Comparison of ENCODE assay signal across 24 cellular contexts in genomic region chr14:104871656-104872468, GRCh38. TPM values are rescaled to one million over a fixed set of nuclear protein-coding genes. Genes with fewer than 3 reads are reported as not detected.
DNase-seq lines count a peak whose midpoint lies in the region; ATAC-seq, FAIRE-seq and TF ChIP-seq lines count a peak whose summit lies in the region.
"Had no signal": no experiment of that assay in that cellular context is flagged by ENCODE, and none has a peak within 500 bp of the region (broad histone marks: within the 10 kb centered on the region; RNA-seq: fewer than 3 reads in every experiment).

No MANE protein-coding gene starts in this region.

- H4K8ac ChIP-seq in H9 (replicated peaks; ENCODE audit: insufficient read length, low read depth, low read length), result no peak overlapping the region
- H4K8ac ChIP-seq in H1 (ENCODE audit: extremely low read depth, insufficient read depth, low read length), result 0 out of 2 replicates have a peak overlapping the region, but pooled peaks have one; percentile 5

- TF ChIP-seq CTCF in H9 (conservative IDR thresholded peaks at IDR 0.05) (no peak), H1 (IDR thresholded peaks at IDR 0.05; ENCODE audit: control extremely low read depth in 1 of 3, insufficient read depth in 1 of 3, low read depth in 1 of 3, low read length in 3 of 3) (no peak), osteoblast (IDR thresholded peaks at IDR 0.05; ENCODE audit: extremely low read depth, low read depth, low read length) (no peak)

- peaks cover 9% of the 10 kb centered on the region for H3K4me1 Mint-ChIP-seq in activated naive CD4-positive, alpha-beta T cell treated with anti-CD3 and anti-CD28 coated beads, Interleukin-2, amount 10 ng/mL, durations not matched to agents 7 days and 5 days
- H3K4me1 Mint-ChIP-seq in activated naive CD4-positive, alpha-beta T cell treated with anti-CD3 and anti-CD28 coated beads for 36 hours (ENCODE audit: low read depth), result peaks cover 4% of the 10 kb centered on the region
- peaks cover 10 to 30% of the 10 kb centered on the region in 2 experiments for H3K4me1 Mint-ChIP-seq in H9

- no peak overlapping the region for H2BK20ac ChIP-seq in H9 (ENCODE audit: low read depth, low read length, poor library complexity, severe bottlenecking)
- no peak overlapping the region for H2BK20ac ChIP-seq in H1 (ENCODE audit: low read length)

- no peak overlapping the region for H3K27ac Mint-ChIP-seq in activated naive CD4-positive, alpha-beta T cell treated with anti-CD3 and anti-CD28 coated beads, Interleukin-2, amount 10 ng/mL, durations not matched to agents 7 days and 5 days
- H3K27ac Mint-ChIP-seq in activated naive CD4-positive, alpha-beta T cell treated with anti-CD3 and anti-CD28 coated beads for 36 hours, result no peak overlapping the region
- peak overlapping the region in 1 of 3 experiments; percentile 13; a peak in 2 of 7 replicates for H3K27ac Mint-ChIP-seq in H9
- H3K27ac Mint-ChIP-seq: activated CD8-positive, alpha-beta T cell treated with anti-CD3 and anti-CD28 coated beads for 36 hours; activated naive CD4-positive, alpha-beta T cell treated with anti-CD3 and anti-CD28 coated beads, Interleukin-2, amount 50 U/mL, for 24 hours; activated T-cell treated with anti-CD3 and anti-CD28 coated beads, Interleukin-2, amount 50 U/mL, for 24 hours had no signal

- no peak overlapping the region for H3K9ac ChIP-seq in H9 (ENCODE audit: extremely low read depth, insufficient read length, low read length)
- H3K9ac ChIP-seq in H1 (replicated peaks in 1 of 4; ENCODE audit: extremely low read depth in 1 of 4, low read depth in 3 of 4, low read length in 3 of 4), result 0 out of 7 replicates have a peak overlapping the region, but pooled peaks of 1 of the 4 experiments have one; percentile 9

- no peaks in the 10 kb centered on the region for H3K9me3 ChIP-seq in H9 (ENCODE audit: control insufficient read depth, low read depth, low read length)
- H3K9me3 ChIP-seq in H1 (ENCODE audit: insufficient read depth in 2 of 2, low read depth in 1 of 2, low read length in 1 of 2), result no peaks in the 10 kb centered on the region
- no peaks in the 10 kb centered on the region for H3K9me3 ChIP-seq in osteoblast (ENCODE audit: low read depth, low read length)
- H3K9me3 ChIP-seq: Caco-2, colonic mucosa, mucosa of descending colon had no signal

- H3K27me3 ChIP-seq in H9 (ENCODE audit: insufficient read depth, low read length), result no peaks in the 10 kb centered on the region
- H3K27me3 ChIP-seq in H1 (replicated peaks in 1 of 4; ENCODE audit: control insufficient read depth in 3 of 4, extremely low read depth in 1 of 4, insufficient read depth in 3 of 4, low read length in 3 of 4), result no peaks in the 10 kb centered on the region
- H3K27me3 ChIP-seq in osteoblast (ENCODE audit: insufficient read depth, low read length), result no peaks in the 10 kb centered on the region
- H3K27me3 ChIP-seq: colonic mucosa had no signal

- TF ChIP-seq RAD21 in H1 (IDR thresholded peaks at IDR 0.05 in 1 of 2, conservative IDR thresholded peaks at IDR 0.05 in 1 of 2; ENCODE audit: low read depth in 2 of 2, low read length in 2 of 2), result no peak

- DNase-seq in activated naive CD4-positive, alpha-beta T cell treated with anti-CD3 and anti-CD28 coated beads, Interleukin-2, amount 10 ng/mL, durations not matched to agents 7 days and 5 days, result peak; percentile 18
- DNase-seq in activated naive CD4-positive, alpha-beta T cell treated with anti-CD3 and anti-CD28 coated beads for 36 hours, result no peak
- DNase-seq in H9 (no peak), H1 (ENCODE audit: low read depth in 1 of 2, low spot score in 2 of 2) (peak in 1 of 2 experiments; percentile 41), osteoblast (ENCODE audit: insufficient read length, low spot score, missing footprints) (peak; percentile 71), NCI-H2081 (lab: John Stamatoyannopoulos, UW) (no peak)
- DNase-seq: activated CD8-positive, alpha-beta T cell treated with anti-CD3 and anti-CD28 coated beads for 36 hours; activated T-cell treated with anti-CD3 and anti-CD28 coated beads, Interleukin-2, amount 50 U/mL, for 24 hours; Caco-2; colonic mucosa; NCI-H1105 treated with DMSO at 0.1 percent for 48 hours; NCI-H510A; NK-92 treated with Interleukin-12 subunit alpha and Interleukin-12 subunit beta, amount 100 ng/mL, for 24 hours had no signal

- H3K18ac ChIP-seq in H9 (ENCODE audit: insufficient read length, low read depth, low read length) (peak overlapping the region; percentile 13), H1 (ENCODE audit: extremely low read depth, low read length) (no peak overlapping the region)

- H3K9me3 Mint-ChIP-seq in activated naive CD4-positive, alpha-beta T cell treated with anti-CD3 and anti-CD28 coated beads, Interleukin-2, amount 10 ng/mL, durations not matched to agents 7 days and 5 days, result no peaks in the 10 kb centered on the region
- no peaks in the 10 kb centered on the region for H3K9me3 Mint-ChIP-seq in activated naive CD4-positive, alpha-beta T cell treated with anti-CD3 and anti-CD28 coated beads for 36 hours
- no peaks in the 10 kb centered on the region; a peak in 2 of 5 replicates for H3K9me3 Mint-ChIP-seq in H9
- H3K9me3 Mint-ChIP-seq: activated CD8-positive, alpha-beta T cell treated with anti-CD3 and anti-CD28 coated beads for 36 hours; activated naive CD4-positive, alpha-beta T cell treated with anti-CD3 and anti-CD28 coated beads, Interleukin-2, amount 50 U/mL, for 24 hours; activated T-cell treated with anti-CD3 and anti-CD28 coated beads, Interleukin-2, amount 50 U/mL, for 24 hours had no signal

- H3K4me2 ChIP-seq in H9 (ENCODE audit: insufficient read depth, insufficient read length, low read length) (no peak overlapping the region), H1 (ENCODE audit: insufficient read depth in 1 of 2, low read depth in 2 of 2, low read length in 2 of 2) (peak overlapping the region; percentile 31 to 56; a peak in 1 of 4 replicates), osteoblast (ENCODE audit: insufficient read depth, low read length) (no peak overlapping the region)

- H3K79me2 ChIP-seq in H9 (ENCODE audit: insufficient read depth, low read length) (peaks cover 5% of the 10 kb centered on the region; the same call in 1 of the 2 replicates), H1 (ENCODE audit: control insufficient read depth in 1 of 2, insufficient read depth in 2 of 2, low read length in 2 of 2) (peaks cover 3 to 28% of the 10 kb centered on the region in 2 experiments; a peak in 3 of 4 replicates), osteoblast (ENCODE audit: insufficient read depth, low read length) (peaks cover 92% of the 10 kb centered on the region)

- WGBS in H9 (ENCODE audit: extremely low coverage, insufficient read length, low lambda C conversion rate), result no CpG with 5 or more reads among the region's 47 CpGs
- 87% methylated on average over 42 of the region's 47 CpGs; no CpG with 5 or more reads in 1 of the 2 experiments for WGBS in H1 (ENCODE audit: extremely low coverage in 1 of 2, insufficient coverage in 1 of 2, insufficient read length in 1 of 2, insufficient replicate concordance in 2 of 2, low coverage in 1 of 2, low lambda C conversion rate in 2 of 2, missing lambda C conversion rate in 1 of 2), 2 experiments

- H3K56ac ChIP-seq in H9 (ENCODE audit: insufficient read length, low read depth, low read length) (no peak overlapping the region), H1 (replicated peaks; ENCODE audit: insufficient read length, low read depth, low read length) (no peak overlapping the region)

- TF ChIP-seq POLR2A in H1 (IDR thresholded peaks at IDR 0.05; ENCODE audit: control extremely low read depth in 1 of 2, low read depth in 2 of 2, low read length in 2 of 2), result no peak

- H3K23me2 ChIP-seq in H9 (ENCODE audit: insufficient read length, low read depth, low read length, poor library complexity, severe bottlenecking), result peaks cover 4% of the 10 kb centered on the region
- H3K23me2 ChIP-seq in H1 (ENCODE audit: low read depth, low read length), result peaks cover 6% of the 10 kb centered on the region; the same call in 1 of the 2 replicates

- peaks cover 19% of the 10 kb centered on the region for H3K27me3 Mint-ChIP-seq in activated naive CD4-positive, alpha-beta T cell treated with anti-CD3 and anti-CD28 coated beads, Interleukin-2, amount 10 ng/mL, durations not matched to agents 7 days and 5 days
- peaks cover 8% of the 10 kb centered on the region for H3K27me3 Mint-ChIP-seq in activated naive CD4-positive, alpha-beta T cell treated with anti-CD3 and anti-CD28 coated beads for 36 hours (ENCODE audit: low read depth)
- H3K27me3 Mint-ChIP-seq in H9 (ENCODE audit: low read depth), result no peaks in the 10 kb centered on the region
- H3K27me3 Mint-ChIP-seq: activated naive CD4-positive, alpha-beta T cell treated with anti-CD3 and anti-CD28 coated beads, Interleukin-2, amount 50 U/mL, for 24 hours had no signal

- no peak overlapping the region for H3T11ph ChIP-seq in H9 (ENCODE audit: low read length)

- no peak overlapping the region for H2BK12ac ChIP-seq in H9 (ENCODE audit: insufficient read length, low read depth, low read length)
- peak overlapping the region; percentile 96; the same call in 1 of the 2 replicates for H2BK12ac ChIP-seq in H1 (ENCODE audit: low read depth, low read length)

- H4K20me1 ChIP-seq in H9 (ENCODE audit: control insufficient read depth, insufficient read depth, insufficient read length) (no peaks in the 10 kb centered on the region), H1 (replicated peaks in 1 of 2; ENCODE audit: control insufficient read depth in 1 of 2, insufficient read depth in 2 of 2, low read length in 2 of 2) (peaks cover 29 to 48% of the 10 kb centered on the region in 2 experiments), osteoblast (ENCODE audit: insufficient read depth, low read length) (peaks cover 74% of the 10 kb centered on the region)

- no peaks in the 10 kb centered on the region for H3K36me3 ChIP-seq in H1 (ENCODE audit: control insufficient read depth in 2 of 4, insufficient read depth in 4 of 4, low read length in 3 of 4)
- peaks cover 5% of the 10 kb centered on the region for H3K36me3 ChIP-seq in osteoblast (ENCODE audit: insufficient read depth, low read length)
- H3K36me3 ChIP-seq: colonic mucosa had no signal

- no peak overlapping the region for H3K23ac ChIP-seq in H9 (ENCODE audit: insufficient read length, low read depth, low read length)
- no peak overlapping the region for H3K23ac ChIP-seq in H1 (ENCODE audit: insufficient read length)

- no peak overlapping the region for H2BK5ac ChIP-seq in H9 (ENCODE audit: insufficient read length, low read length)
- H2BK5ac ChIP-seq in H1 (ENCODE audit: low read depth, low read length), result peak overlapping the region; percentile 54

- ATAC-seq in GM21619 (IDR thresholded peaks at IDR 0.05; ENCODE audit: unreplicated experiment) (no peak), HG03095 (IDR thresholded peaks at IDR 0.05; ENCODE audit: unreplicated experiment) (no peak)
- ATAC-seq: activated CD8-positive, alpha-beta T cell treated with anti-CD3 and anti-CD28 coated beads for 36 hours; SK-N-SH treated with all-trans-retinoic acid at 6 μM for 48 hours had no signal

- H2BK120ac ChIP-seq in H9 (ENCODE audit: low read depth, low read length, poor library complexity, severe bottlenecking) (no peak overlapping the region), H1 (replicated peaks; ENCODE audit: low read depth, low read length) (no peak overlapping the region)

- CTCF ChIA-PET in activated naive CD4-positive, alpha-beta T cell treated with anti-CD3 and anti-CD28 coated beads, Interleukin-2, amount 10 ng/mL, durations not matched to agents 7 days and 5 days (lab: Charles Lee), result interaction anchor here (0.6 kb wide), 1 partner anchor 50 kb away, joined by 3 read pairs; no protein-coding TSS in a partner anchor
- CTCF ChIA-PET in activated naive CD4-positive, alpha-beta T cell treated with anti-CD3 and anti-CD28 coated beads for 36 hours (lab: Charles Lee), result no interaction called here
- CTCF ChIA-PET in H1 (lab: Charles Lee; ENCODE audit: partially characterized antibody), result interaction anchor here (0.9 to 5.7 kb wide), 11 partner anchors 9 to 117 kb away, joined by 3 to 38 read pairs (median 4); no protein-coding TSS in a partner anchor

- POLR2A ChIA-PET in H1 (lab: Charles Lee; ENCODE audit: partially characterized antibody), result interaction anchor here (1.1 to 3.6 kb wide), 3 partner anchors 8 to 103 kb away, joined by 3 to 16 read pairs (median 3); partner anchors contain the start of gene CEP170B

- H3K4ac ChIP-seq in H9 (ENCODE audit: low read depth, low read length), result no peak overlapping the region
- H3K4ac ChIP-seq in H1 (replicated peaks; ENCODE audit: insufficient read length, low read depth, low read length), result peak overlapping the region; percentile 78

- H3K4me1 ChIP-seq in H9 (ENCODE audit: insufficient read depth, low read length) (no peaks in the 10 kb centered on the region; the same call in 1 of the 2 replicates), H1 (replicated peaks in 1 of 4; ENCODE audit: control insufficient read depth in 3 of 4, insufficient read depth in 4 of 4, low read length in 3 of 4) (peaks cover 0 to 25% (median 17%) of the 10 kb centered on the region in 4 experiments; a peak in 6 of 7 replicates), osteoblast (ENCODE audit: insufficient read depth, low read length) (peaks cover 12% of the 10 kb centered on the region)
- H3K4me1 ChIP-seq: Caco-2 had no signal

- no peaks in the 10 kb centered on the region for H3K36me3 Mint-ChIP-seq in activated naive CD4-positive, alpha-beta T cell treated with anti-CD3 and anti-CD28 coated beads, Interleukin-2, amount 10 ng/mL, durations not matched to agents 7 days and 5 days
- H3K36me3 Mint-ChIP-seq in activated naive CD4-positive, alpha-beta T cell treated with anti-CD3 and anti-CD28 coated beads for 36 hours (ENCODE audit: low read depth), result no peaks in the 10 kb centered on the region
- H3K36me3 Mint-ChIP-seq in H9 (ENCODE audit: insufficient read depth in 1 of 3, low read depth in 3 of 3), result peaks cover 0 to 1% (median 0%) of the 10 kb centered on the region in 3 experiments; a peak in 1 of 7 replicates
- H3K36me3 Mint-ChIP-seq: activated naive CD4-positive, alpha-beta T cell treated with anti-CD3 and anti-CD28 coated beads, Interleukin-2, amount 50 U/mL, for 24 hours had no signal

- H3K14ac ChIP-seq in H9 (ENCODE audit: insufficient read depth, low read length) (no peak overlapping the region; the same call in 1 of the 2 replicates), H1 (ENCODE audit: insufficient read length) (no peak overlapping the region)

- no peak overlapping the region for H2AK5ac ChIP-seq in H9 (ENCODE audit: insufficient read length, low read length)
- peak overlapping the region; percentile 20; the same call in 1 of the 2 replicates for H2AK5ac ChIP-seq in H1 (ENCODE audit: low read depth, low read length)

- H3K4me3 ChIP-seq in H1 (ENCODE audit: extremely low read depth in 1 of 4, insufficient read depth in 2 of 4, low read depth in 3 of 4, low read length in 4 of 4), result no peak overlapping the region
- no peak overlapping the region for H3K4me3 ChIP-seq in osteoblast (ENCODE audit: insufficient read depth, low read length)
- H3K4me3 ChIP-seq: colonic mucosa, mucosa of descending colon had no signal

- no peak overlapping the region for H3K4me3 Mint-ChIP-seq in activated naive CD4-positive, alpha-beta T cell treated with anti-CD3 and anti-CD28 coated beads, Interleukin-2, amount 10 ng/mL, durations not matched to agents 7 days and 5 days
- no peak overlapping the region for H3K4me3 Mint-ChIP-seq in activated naive CD4-positive, alpha-beta T cell treated with anti-CD3 and anti-CD28 coated beads for 36 hours
- no peak overlapping the region for H3K4me3 Mint-ChIP-seq in H9
- H3K4me3 Mint-ChIP-seq: activated CD8-positive, alpha-beta T cell treated with anti-CD3 and anti-CD28 coated beads for 36 hours; activated naive CD4-positive, alpha-beta T cell treated with anti-CD3 and anti-CD28 coated beads, Interleukin-2, amount 50 U/mL, for 24 hours; activated T-cell treated with anti-CD3 and anti-CD28 coated beads, Interleukin-2, amount 50 U/mL, for 24 hours had no signal

- intact Hi-C loops in activated naive CD4-positive, alpha-beta T cell treated with anti-CD3 and anti-CD28 coated beads for 36 hours (cut with micrococcal nuclease), result no loop called here

- H4K91ac ChIP-seq in H9 (ENCODE audit: insufficient read length, low read depth, low read length), result no peak overlapping the region
- peak overlapping the region; percentile 97 for H4K91ac ChIP-seq in H1 (replicated peaks; ENCODE audit: insufficient read length, low read length)

- H3K79me1 ChIP-seq in H9 (ENCODE audit: insufficient read depth, low read depth, low read length, poor library complexity, severe bottlenecking) (no peaks in the 10 kb centered on the region), H1 (ENCODE audit: low read depth, low read length) (peaks cover 25% of the 10 kb centered on the region)

- no peak overlapping the region for H2BK15ac ChIP-seq in H9 (ENCODE audit: low read depth, low read length)
- peak overlapping the region; percentile 90; the same call in 1 of the 2 replicates for H2BK15ac ChIP-seq in H1 (ENCODE audit: low read length)

- H4K5ac ChIP-seq in H9 (ENCODE audit: insufficient read length, low read depth, low read length) (peak overlapping the region; percentile 38), H1 (ENCODE audit: insufficient read length, low read depth, low read length) (no peak overlapping the region)

- no peak overlapping the region for H2AFZ ChIP-seq in H9 (ENCODE audit: low read length)
- no peak overlapping the region for H2AFZ ChIP-seq in H1 (ENCODE audit: low read length)
- no peak overlapping the region for H2AFZ ChIP-seq in osteoblast (ENCODE audit: low read length)

- H3K27ac ChIP-seq in H9 (ENCODE audit: insufficient read length, low read depth, low read length) (no peak overlapping the region), H1 (ENCODE audit: low read depth, low read length) (peak overlapping the region; percentile 20; the same call in 1 of the 2 replicates), osteoblast (ENCODE audit: low read depth, low read length) (no peak overlapping the region)
- H3K27ac ChIP-seq: colonic mucosa had no signal

- FAIRE-seq in H1 (lab: Jason Lieb, UNC), result no peak

- no peak for TF ChIP-seq EP300 in H1 (IDR thresholded peaks at IDR 0.05; ENCODE audit: borderline replicate concordance in 1 of 2, low read depth in 2 of 2, low read length in 2 of 2)

RNA-seq across cellular contexts. Expression of gene CEP170B, which starts 6.8 kb away (rescaled TPM):
- total RNA-seq in activated naive CD4-positive, alpha-beta T cell treated with anti-CD3 and anti-CD28 coated beads for 36 hours, result 1 to 10 TPM; 3.3 TPM
- total RNA-seq in H9 (2021), result 28.5 and 28.8 TPM in 2 replicates
- 32.3 and 33.8 TPM in 2 replicates for total RNA-seq in H1 (2021; fragmentation: NEBNext Ultra II Directional; extraction: Animal tissue kit (Norgen Biotek cat#: 25700))
- 9.1 and 15.2 TPM in 2 replicates for polyA plus RNA-seq in H1 (2011; rRNA removed)
- polyA plus RNA-seq in H1 (2011; cell fraction: cytosol; rRNA removed), result 9.4 TPM
- 34.9 TPM for polyA plus RNA-seq in H1 (2011; cell fraction: nucleus; rRNA removed)
- polyA plus RNA-seq in H1 (2012, experiment 1 of 2), result 14.3 to 23.9 TPM (median 20.7 TPM) in 4 replicates
- polyA plus RNA-seq in H1 (2012, experiment 2 of 2), result 13.0 TPM
- 17.1 TPM for polyA plus RNA-seq in H1 (2013, experiment 1 of 2)
- 16.2 TPM for polyA plus RNA-seq in H1 (2013, experiment 2 of 2)
- 4.7 and 5.7 TPM in 2 replicates for polyA minus RNA-seq in H1 (2011; rRNA and poly(A)+ RNA removed)
- polyA minus RNA-seq in H1 (2011; cell fraction: cytosol; rRNA and poly(A)+ RNA removed), result 11.5 TPM
- 11.6 TPM for polyA minus RNA-seq in H1 (2011; cell fraction: nucleus; rRNA and poly(A)+ RNA removed)
- total RNA-seq in osteoblast, result 17.1 and 21.0 TPM in 2 replicates

RNA-seq across cellular contexts. Expression of gene PLD4, which starts 52.8 kb away (rescaled TPM):
- not detected for total RNA-seq in activated naive CD4-positive, alpha-beta T cell treated with anti-CD3 and anti-CD28 coated beads for 36 hours
- total RNA-seq in H9 (2021), result not detected in 2 replicates
- total RNA-seq in H1 (2021; fragmentation: NEBNext Ultra II Directional; extraction: Animal tissue kit (Norgen Biotek cat#: 25700)), result 0.04 TPM in 1 of 2 replicates, not detected in the other
- polyA plus RNA-seq in H1 (2011; rRNA removed), result 0.05 and 0.06 TPM in 2 replicates
- polyA plus RNA-seq in H1 (2011; cell fraction: cytosol; rRNA removed), result 0.04 TPM
- 0.13 TPM for polyA plus RNA-seq in H1 (2011; cell fraction: nucleus; rRNA removed)
- polyA plus RNA-seq in H1 (2012, experiment 1 of 2), result 0.13 TPM in 1 of 4 replicates, not detected in the others
- not detected for polyA plus RNA-seq in H1 (2012, experiment 2 of 2)
- polyA plus RNA-seq in H1 (2013, experiment 1 of 2), result 0.04 TPM
- 0.02 TPM for polyA plus RNA-seq in H1 (2013, experiment 2 of 2)
- polyA minus RNA-seq in H1 (2011; rRNA and poly(A)+ RNA removed), result 0.06 and 0.10 TPM in 2 replicates
- polyA minus RNA-seq in H1 (2011; cell fraction: cytosol; rRNA and poly(A)+ RNA removed), result not detected
- polyA minus RNA-seq in H1 (2011; cell fraction: nucleus; rRNA and poly(A)+ RNA removed), result 0.20 TPM
- total RNA-seq in osteoblast, result not detected in 2 replicates
- total RNA-seq: A172; activated CD8-positive, alpha-beta T cell treated with anti-CD3 and anti-CD28 coated beads for 36 hours; Caco-2; Daoy; glomerular endothelial cell; HT-29; LHCN-M2 had no signal
- polyA plus RNA-seq: fibroblast of lung had no signal

Comparison
In these comparisons a context has a peak if more than half of its experiments do, and no peak if none do; other contexts are left out.
1. DNase-seq: peak in activated naive CD4-positive, alpha-beta T cell treated with anti-CD3 and anti-CD28 coated beads, Interleukin-2, amount 10 ng/mL, durations not matched to agents 7 days and 5 days (single experiment) and osteoblast (single experiment); none in activated naive CD4-positive, alpha-beta T cell treated with anti-CD3 and anti-CD28 coated beads for 36 hours (single experiment), H9 (single experiment) and NCI-H2081 (0 of 2).
2. H3K4me2 ChIP-seq: peak in H1 (2 of 2); none in H9 (single experiment) and osteoblast (single experiment).